ENCODE assay signal across 7 cellular contexts in the genomic region with DNA sequence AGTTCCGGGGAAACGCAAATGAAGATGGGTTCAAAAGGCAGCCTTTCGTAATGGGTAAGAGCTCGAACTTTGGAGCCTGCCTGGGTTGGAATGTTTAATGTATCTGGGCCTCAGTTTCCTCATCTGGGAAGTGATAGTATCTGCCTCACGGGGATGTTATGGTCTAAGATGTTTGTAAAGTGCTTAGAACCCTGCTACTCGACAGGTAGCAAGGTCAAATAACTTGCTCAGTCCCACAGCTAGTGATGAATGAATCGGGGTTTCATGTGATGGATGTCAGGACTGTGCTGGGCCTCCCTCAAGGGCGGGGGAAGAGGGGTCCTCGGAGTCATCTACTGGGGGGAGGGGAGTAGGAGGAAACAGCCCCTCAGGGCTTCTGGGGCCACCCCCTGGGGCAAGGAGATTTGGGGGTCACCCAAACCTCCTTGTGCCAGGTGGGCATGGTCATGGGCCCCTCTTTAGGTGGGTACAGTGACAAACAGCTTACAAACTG.
DNase-seq lines count a peak whose midpoint lies in the region; ATAC-seq lines count a peak whose summit lies in the region.

No MANE protein-coding gene starts in this region.

- DNase-seq in activated T-cell treated with anti-CD3 and anti-CD28 coated beads, Interleukin-2, amount 50 U/mL, for 48 hours, result peak; percentile 42 to 45
- DNase-seq in stimulated activated naive B cell treated with anti-CD40 and anti-IgM and Interleukin-4, amounts not matched to agents 10 μg/mL and 1 μg/mL and 100 μg/mL, for 72 hours, result no peak
- no peak for DNase-seq in inferior parietal cortex (ENCODE audit: extremely low spot score)

- H3K4me1 ChIP-seq in HUES6 (ENCODE audit: control insufficient read depth, insufficient read depth, low read length) (0 out of 2 replicates have a peak, but pooled peaks cover 7% of the 10 kb centered on the region), iPS-15b (ENCODE audit: control insufficient read depth, insufficient read depth, low read length) (peaks cover under 1% of the 10 kb centered on the region)

- no peaks in the 10 kb centered on the region for H3K27me3 Mint-ChIP-seq in stimulated activated naive B cell treated with anti-CD40 and anti-IgM and Interleukin-4, amounts not matched to agents 10 μg/mL and 1 μg/mL and 100 μg/mL, for 72 hours

- no peaks in the 10 kb centered on the region for H3K9me3 ChIP-seq in HUES6 (ENCODE audit: control insufficient read depth, insufficient read depth, low read depth, low read length)
- H3K9me3 ChIP-seq in iPS-15b (ENCODE audit: control insufficient read depth, insufficient read depth, low read length), result no peaks in the 10 kb centered on the region

- peaks cover 5% of the 10 kb centered on the region in 2 donors for H3K9me3 Mint-ChIP-seq in stimulated activated naive B cell treated with anti-CD40 and anti-IgM and Interleukin-4, amounts not matched to agents 10 μg/mL and 1 μg/mL and 100 μg/mL, for 72 hours

- peak overlapping the region; percentile 96 for H3K27ac Mint-ChIP-seq in stimulated activated naive B cell treated with anti-CD40 and anti-IgM and Interleukin-4, amounts not matched to agents 10 μg/mL and 1 μg/mL and 100 μg/mL, for 72 hours

- peaks cover 5% of the 10 kb centered on the region; the same call in 1 of the 2 replicates for H3K27me3 ChIP-seq in HUES6 (ENCODE audit: control insufficient read depth, insufficient read depth, low read length)
- H3K27me3 ChIP-seq in iPS-15b (ENCODE audit: control insufficient read depth, insufficient read depth, low read length), result peaks cover 8% of the 10 kb centered on the region

- H3K4me3 ChIP-seq in HUES6 (ENCODE audit: low read depth, low read length) (peak overlapping the region; percentile 65), iPS-15b (ENCODE audit: low read depth, low read length) (peak overlapping the region; percentile 76)

- H3K4me3 Mint-ChIP-seq in stimulated activated naive B cell treated with anti-CD40 and anti-IgM and Interleukin-4, amounts not matched to agents 10 μg/mL and 1 μg/mL and 100 μg/mL, for 72 hours, result peak overlapping the region; percentile 91 to 93

- peaks cover 26 to 41% of the 10 kb centered on the region in 2 donors for H3K36me3 Mint-ChIP-seq in stimulated activated naive B cell treated with anti-CD40 and anti-IgM and Interleukin-4, amounts not matched to agents 10 μg/mL and 1 μg/mL and 100 μg/mL, for 72 hours

- H3K4me1 Mint-ChIP-seq in stimulated activated naive B cell treated with anti-CD40 and anti-IgM and Interleukin-4, amounts not matched to agents 10 μg/mL and 1 μg/mL and 100 μg/mL, for 72 hours, result peaks cover 44 to 70% of the 10 kb centered on the region in 2 donors

- H3K27ac ChIP-seq in HUES6 (ENCODE audit: low read depth, low read length), result no peak overlapping the region

- ATAC-seq in stimulated activated naive B cell treated with anti-CD40 and anti-IgM and Interleukin-4, amounts not matched to agents 10 μg/mL and 1 μg/mL and 100 μg/mL, for 72 hours (replicated peaks), result no peak
- ATAC-seq in GM21786 (IDR thresholded peaks at IDR 0.05; ENCODE audit: unreplicated experiment) (no peak), GM21717 (IDR thresholded peaks at IDR 0.05; ENCODE audit: unreplicated experiment) (no peak)

- H3K36me3 ChIP-seq in HUES6 (ENCODE audit: control insufficient read depth, insufficient read depth, low read length) (0 out of 2 replicates have a peak, but pooled peaks cover 6% of the 10 kb centered on the region), iPS-15b (ENCODE audit: control insufficient read depth, insufficient read depth, low read length) (no peaks in the 10 kb centered on the region)

- H3K9ac ChIP-seq in HUES6 (ENCODE audit: low read length) (peak overlapping the region; percentile 53), iPS-15b (ENCODE audit: low read depth, low read length) (peak overlapping the region; percentile 50)

Comparison
In these comparisons a context has a peak if more than half of its experiments do, and no peak if none do; other contexts are left out.
1. DNase-seq: peak in activated T-cell treated with anti-CD3 and anti-CD28 coated beads, Interleukin-2, amount 50 U/mL, for 48 hours (2 of 2); none in stimulated activated naive B cell treated with anti-CD40 and anti-IgM and Interleukin-4, amounts not matched to agents 10 μg/mL and 1 μg/mL and 100 μg/mL, for 72 hours (single experiment) and inferior parietal cortex (single experiment).